ENCODE assay signal across 1 cellular context in the genomic region with DNA sequence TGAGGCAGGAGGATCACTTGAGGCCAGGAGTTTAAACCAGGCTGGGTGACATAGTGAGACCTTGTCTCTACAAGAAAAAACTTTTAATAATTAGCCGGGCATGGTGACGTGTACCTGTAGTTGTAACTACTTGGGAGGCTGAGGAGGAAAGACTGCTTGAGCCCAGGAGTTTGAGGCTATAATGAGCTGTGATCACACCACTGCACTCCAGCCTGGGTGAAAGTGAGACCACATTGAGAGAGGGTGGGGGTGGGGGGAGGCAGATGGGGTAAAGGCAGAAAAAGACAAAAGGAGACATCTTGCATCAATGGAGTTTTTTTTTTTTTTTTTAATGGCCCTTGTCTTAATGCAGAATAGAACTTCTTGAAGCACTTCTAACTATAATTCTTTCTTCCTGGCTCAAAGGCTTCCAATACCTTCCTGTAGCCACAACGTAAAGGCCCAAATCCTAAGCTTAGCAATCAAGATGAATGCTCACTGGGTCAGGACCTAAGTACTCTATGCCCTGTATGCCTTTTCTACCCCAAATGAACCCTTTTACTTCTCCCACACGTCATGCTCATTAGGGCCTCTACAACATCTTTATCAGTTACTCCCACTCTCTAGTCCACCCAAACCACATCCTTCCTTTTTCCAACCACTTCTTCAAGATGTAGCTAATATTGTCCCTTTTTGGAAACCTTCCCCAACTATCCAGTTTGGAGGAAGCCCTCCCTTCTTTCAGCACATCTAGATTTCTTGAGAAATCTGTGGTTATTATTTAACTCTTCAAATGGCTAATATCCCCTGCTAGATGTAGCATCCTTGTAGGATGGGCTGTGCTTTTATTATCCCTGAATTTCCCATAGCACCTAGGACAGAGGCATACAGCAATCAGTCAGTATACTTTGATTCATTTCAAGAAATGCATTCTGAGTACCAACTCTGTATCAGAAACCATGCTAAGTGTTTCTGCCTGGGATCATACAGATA.
TF ChIP-seq lines count a peak whose summit lies in the region.

No MANE protein-coding gene starts in this region.

TF ChIP-seq in K562, 482 proteins besides CTCF, POLR2A, EP300 and RAD21 (continued from another document and continues in another):
- TF ChIP-seq, protein P1, sequence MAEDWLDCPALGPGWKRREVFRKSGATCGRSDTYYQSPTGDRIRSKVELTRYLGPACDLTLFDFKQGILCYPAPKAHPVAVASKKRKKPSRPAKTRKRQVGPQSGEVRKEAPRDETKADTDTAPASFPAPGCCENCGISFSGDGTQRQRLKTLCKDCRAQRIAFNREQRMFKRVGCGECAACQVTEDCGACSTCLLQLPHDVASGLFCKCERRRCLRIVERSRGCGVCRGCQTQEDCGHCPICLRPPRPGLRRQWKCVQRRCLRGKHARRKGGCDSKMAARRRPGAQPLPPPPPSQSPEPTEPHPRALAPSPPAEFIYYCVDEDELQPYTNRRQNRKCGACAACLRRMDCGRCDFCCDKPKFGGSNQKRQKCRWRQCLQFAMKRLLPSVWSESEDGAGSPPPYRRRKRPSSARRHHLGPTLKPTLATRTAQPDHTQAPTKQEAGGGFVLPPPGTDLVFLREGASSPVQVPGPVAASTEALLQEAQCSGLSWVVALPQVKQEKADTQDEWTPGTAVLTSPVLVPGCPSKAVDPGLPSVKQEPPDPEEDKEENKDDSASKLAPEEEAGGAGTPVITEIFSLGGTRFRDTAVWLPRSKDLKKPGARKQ (CRISPR knock-in tag; IDR thresholded peaks at IDR 0.05): no peak
- TF ChIP-seq ZNF639 (CRISPR knock-in tag; conservative IDR thresholded peaks at IDR 0.05 in 1 of 2, IDR thresholded peaks at IDR 0.05 in 1 of 2) (peak in 1 of 2 experiments; percentile 79; a peak in 2 of 4 replicates), CCNT2 (IDR thresholded peaks at IDR 0.05; ENCODE audit: borderline replicate concordance, extremely low read depth, insufficient read length, low read depth, low read length) (peak; percentile 50), FOXK1 (CRISPR knock-in tag; IDR thresholded peaks at IDR 0.05; ENCODE audit: borderline replicate concordance) (no peak), TAF9B (IDR thresholded peaks at IDR 0.05; ENCODE audit: partially characterized antibody) (no peak), ARID1B (IDR thresholded peaks at IDR 0.05) (peak; percentile 96), MYNN (IDR thresholded peaks at IDR 0.05) (peak; percentile 72; the same call in 1 of the 2 replicates), MYNN (CRISPR knock-in tag; IDR thresholded peaks at IDR 0.05) (no peak), RUNX1 (IDR thresholded peaks at IDR 0.05; ENCODE audit: low read depth) (peak; percentile 90; the same call in 1 of the 2 replicates), ETV6 (IDR thresholded peaks at IDR 0.05; ENCODE audit: borderline replicate concordance in 1 of 2, low read depth in 2 of 2, low read length in 1 of 2) (peak in 1 of 2 experiments; percentile 70; a peak in 1 of 4 replicates), ETV6 (CRISPR knock-in tag; IDR thresholded peaks at IDR 0.05; ENCODE audit: borderline replicate concordance) (no peak), PML (IDR thresholded peaks at IDR 0.05; ENCODE audit: low read length) (peak; percentile 82; the same call in 1 of the 2 replicates), PKNOX1 (IDR thresholded peaks at IDR 0.05) (peak; percentile 33; the same call in 1 of the 2 replicates), ETV1 (tag; conservative IDR thresholded peaks at IDR 0.05; ENCODE audit: low read depth) (peak; percentile 100), JUND (IDR thresholded peaks at IDR 0.05; ENCODE audit: borderline replicate concordance, low read depth, low read length) (peak; percentile 75; the same call in 1 of the 2 replicates), JUND (tag; IDR thresholded peaks at IDR 0.05; ENCODE audit: borderline replicate concordance, low read depth, low read length) (peak; percentile 72; the same call in 1 of the 3 replicates), GABPA (tag; conservative IDR thresholded peaks at IDR 0.05; ENCODE audit: low read depth) (peak; percentile 78), HDAC8 (tag; IDR thresholded peaks at IDR 0.05) (no peak), MIER1 (IDR thresholded peaks at IDR 0.05; ENCODE audit: low read depth) (0 out of 2 replicates have a peak, but pooled peaks have one; percentile 42), CBFA2T3 (IDR thresholded peaks at IDR 0.05) (peak; percentile 92), CTBP1 (IDR thresholded peaks at IDR 0.05; ENCODE audit: borderline replicate concordance) (peak; percentile 88), SMARCA4 (IDR thresholded peaks at IDR 0.05) (peak; percentile 95), FOSL1 (tag; conservative IDR thresholded peaks at IDR 0.05) (peak; percentile 67), ILK (tag; IDR thresholded peaks at IDR 0.05; ENCODE audit: borderline replicate concordance, low read depth) (no peak), NFE2 (IDR thresholded peaks at IDR 0.05; ENCODE audit: low read depth) (peak; percentile 65), ZEB2 (IDR thresholded peaks at IDR 0.05) (peak; percentile 67), PBX2 (CRISPR knock-in tag; IDR thresholded peaks at IDR 0.05; ENCODE audit: low read depth) (no peak), PBX2 (tag; conservative IDR thresholded peaks at IDR 0.05; ENCODE audit: low read depth) (0 out of 2 replicates have a peak, but pooled peaks have one; percentile 18), SIX5 (IDR thresholded peaks at IDR 0.05; ENCODE audit: borderline replicate concordance in 1 of 2, insufficient read depth in 1 of 2, low read depth in 1 of 2, low read length in 2 of 2) (no peak), NCOA1 (IDR thresholded peaks at IDR 0.05; ENCODE audit: low read depth) (peak; percentile 96), ATF7 (IDR thresholded peaks at IDR 0.05) (peak; percentile 83), MED1 (CRISPR knock-in tag; IDR thresholded peaks at IDR 0.05; ENCODE audit: borderline replicate concordance) (no peak), HDAC1 (IDR thresholded peaks at IDR 0.05) (peak in 1 of 2 experiments; percentile 95; a peak in 2 of 4 replicates), DPF2 (IDR thresholded peaks at IDR 0.05) (peak; percentile 95), ZNF175 (CRISPR knock-in tag; IDR thresholded peaks at IDR 0.05; ENCODE audit: low read depth) (peak; percentile 83), CHCHD3 (CRISPR knock-in tag; IDR thresholded peaks at IDR 0.05) (no peak), GTF2E2 (tag; IDR thresholded peaks at IDR 0.05) (peak; percentile 60; the same call in 1 of the 2 replicates), RCOR1 (IDR thresholded peaks at IDR 0.05; ENCODE audit: borderline replicate concordance in 1 of 2, low read depth in 2 of 2, low read length in 2 of 2) (peak; percentile 41 to 96; a peak in 3 of 4 replicates), NCOR1 (IDR thresholded peaks at IDR 0.05) (peak; percentile 91), MTA3 (IDR thresholded peaks at IDR 0.05; ENCODE audit: borderline replicate concordance) (peak; percentile 55; the same call in 1 of the 2 replicates), NFXL1 (CRISPR knock-in tag; IDR thresholded peaks at IDR 0.05) (no peak), ESRRA (IDR thresholded peaks at IDR 0.05; ENCODE audit: borderline replicate concordance, low read depth) (peak; percentile 91; the same call in 1 of the 2 replicates), CBX3 (IDR thresholded peaks at IDR 0.05; ENCODE audit: borderline replicate concordance in 1 of 2, low read length in 2 of 2) (peak in 1 of 2 experiments; percentile 38; a peak in 1 of 3 replicates), RNF2 (IDR thresholded peaks at IDR 0.05) (peak; percentile 97), BCOR (IDR thresholded peaks at IDR 0.05) (peak; percentile 58), MBD2 (IDR thresholded peaks at IDR 0.05; ENCODE audit: borderline replicate concordance, low read depth) (peak; percentile 84; the same call in 1 of the 2 replicates), PPARD (CRISPR knock-in tag; IDR thresholded peaks at IDR 0.05) (no peak), ETV5 (CRISPR knock-in tag; IDR thresholded peaks at IDR 0.05; ENCODE audit: low read depth) (peak; percentile 95), ZNF717 (CRISPR knock-in tag; IDR thresholded peaks at IDR 0.05) (no peak), HDAC2 (IDR thresholded peaks at IDR 0.05) (peak; percentile 94), BRD9 (IDR thresholded peaks at IDR 0.05; ENCODE audit: low read depth, partially characterized antibody) (peak; percentile 80), LEF1 (IDR thresholded peaks at IDR 0.05) (peak; percentile 95), TCF3 (CRISPR knock-in tag; IDR thresholded peaks at IDR 0.05) (peak; percentile 89), DDX20 (tag; IDR thresholded peaks at IDR 0.05; ENCODE audit: low read depth) (peak; percentile 64; the same call in 1 of the 2 replicates), EHMT2 (IDR thresholded peaks at IDR 0.05) (peak; percentile 91), ZNF696 (CRISPR knock-in tag; conservative IDR thresholded peaks at IDR 0.05) (no peak)
- TF ChIP-seq, protein P2, sequence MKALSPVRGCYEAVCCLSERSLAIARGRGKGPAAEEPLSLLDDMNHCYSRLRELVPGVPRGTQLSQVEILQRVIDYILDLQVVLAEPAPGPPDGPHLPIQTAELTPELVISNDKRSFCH (CRISPR knock-in tag; IDR thresholded peaks at IDR 0.05): no peak
- TF ChIP-seq, protein P2 (tag; IDR thresholded peaks at IDR 0.05): peak; percentile 85
- TF ChIP-seq, protein P3, sequence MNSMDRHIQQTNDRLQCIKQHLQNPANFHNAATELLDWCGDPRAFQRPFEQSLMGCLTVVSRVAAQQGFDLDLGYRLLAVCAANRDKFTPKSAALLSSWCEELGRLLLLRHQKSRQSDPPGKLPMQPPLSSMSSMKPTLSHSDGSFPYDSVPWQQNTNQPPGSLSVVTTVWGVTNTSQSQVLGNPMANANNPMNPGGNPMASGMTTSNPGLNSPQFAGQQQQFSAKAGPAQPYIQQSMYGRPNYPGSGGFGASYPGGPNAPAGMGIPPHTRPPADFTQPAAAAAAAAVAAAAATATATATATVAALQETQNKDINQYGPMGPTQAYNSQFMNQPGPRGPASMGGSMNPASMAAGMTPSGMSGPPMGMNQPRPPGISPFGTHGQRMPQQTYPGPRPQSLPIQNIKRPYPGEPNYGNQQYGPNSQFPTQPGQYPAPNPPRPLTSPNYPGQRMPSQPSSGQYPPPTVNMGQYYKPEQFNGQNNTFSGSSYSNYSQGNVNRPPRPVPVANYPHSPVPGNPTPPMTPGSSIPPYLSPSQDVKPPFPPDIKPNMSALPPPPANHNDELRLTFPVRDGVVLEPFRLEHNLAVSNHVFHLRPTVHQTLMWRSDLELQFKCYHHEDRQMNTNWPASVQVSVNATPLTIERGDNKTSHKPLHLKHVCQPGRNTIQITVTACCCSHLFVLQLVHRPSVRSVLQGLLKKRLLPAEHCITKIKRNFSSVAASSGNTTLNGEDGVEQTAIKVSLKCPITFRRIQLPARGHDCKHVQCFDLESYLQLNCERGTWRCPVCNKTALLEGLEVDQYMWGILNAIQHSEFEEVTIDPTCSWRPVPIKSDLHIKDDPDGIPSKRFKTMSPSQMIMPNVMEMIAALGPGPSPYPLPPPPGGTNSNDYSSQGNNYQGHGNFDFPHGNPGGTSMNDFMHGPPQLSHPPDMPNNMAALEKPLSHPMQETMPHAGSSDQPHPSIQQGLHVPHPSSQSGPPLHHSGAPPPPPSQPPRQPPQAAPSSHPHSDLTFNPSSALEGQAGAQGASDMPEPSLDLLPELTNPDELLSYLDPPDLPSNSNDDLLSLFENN (IDR thresholded peaks at IDR 0.05; ENCODE audit: low read depth in 2 of 2, low read length in 2 of 2): peak in 1 of 2 experiments; percentile 75; a peak in 1 of 4 replicates
- TF ChIP-seq, protein P4, sequence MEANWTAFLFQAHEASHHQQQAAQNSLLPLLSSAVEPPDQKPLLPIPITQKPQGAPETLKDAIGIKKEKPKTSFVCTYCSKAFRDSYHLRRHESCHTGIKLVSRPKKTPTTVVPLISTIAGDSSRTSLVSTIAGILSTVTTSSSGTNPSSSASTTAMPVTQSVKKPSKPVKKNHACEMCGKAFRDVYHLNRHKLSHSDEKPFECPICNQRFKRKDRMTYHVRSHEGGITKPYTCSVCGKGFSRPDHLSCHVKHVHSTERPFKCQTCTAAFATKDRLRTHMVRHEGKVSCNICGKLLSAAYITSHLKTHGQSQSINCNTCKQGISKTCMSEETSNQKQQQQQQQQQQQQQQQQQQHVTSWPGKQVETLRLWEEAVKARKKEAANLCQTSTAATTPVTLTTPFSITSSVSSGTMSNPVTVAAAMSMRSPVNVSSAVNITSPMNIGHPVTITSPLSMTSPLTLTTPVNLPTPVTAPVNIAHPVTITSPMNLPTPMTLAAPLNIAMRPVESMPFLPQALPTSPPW (CRISPR knock-in tag; IDR thresholded peaks at IDR 0.05): peak; percentile 80
